20 cellular contexts compared by ENCODE assay signal in the genomic region with DNA sequence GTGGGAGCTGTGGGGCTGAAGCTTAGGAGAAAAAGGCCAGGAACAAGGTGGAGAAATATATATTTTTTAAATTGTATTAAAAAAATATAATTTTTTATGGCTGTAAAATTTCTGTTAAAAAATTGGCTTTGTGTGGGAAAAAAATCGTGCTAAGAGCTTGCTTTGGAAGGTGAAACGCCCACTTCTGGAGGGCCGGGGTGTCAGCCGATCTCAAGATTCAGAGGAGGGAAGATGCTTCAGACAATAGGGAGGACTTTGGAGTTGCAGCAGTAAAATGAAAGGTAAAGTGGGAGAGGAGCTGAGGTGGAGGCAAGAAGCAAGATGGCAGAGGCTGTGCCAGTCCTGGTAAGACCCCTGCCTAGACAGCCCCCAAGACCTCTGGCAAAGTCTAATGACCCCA.
"Had no signal": no experiment of that assay in that cellular context is flagged by ENCODE, and none has a peak within 500 bp of the region (broad histone marks: within the 10 kb centered on the region; RNA-seq: fewer than 3 reads in every experiment).

No MANE protein-coding gene starts in this region.

- H3K4me3 ChIP-seq: MG63 had no signal

- H3K9me3 ChIP-seq: SK-N-SH had no signal

- DNase-seq: Karpas-422, KG1, MG63, NCI-H1092, NCI-H1105 treated with DMSO at 0.1 percent for 48 hours, NCI-H1417 treated with DMSO at 0.1 percent for 48 hours, NCI-H146, NCI-H1694 treated with DMSO at 0.1 percent for 48 hours, NCI-H1930, NCI-H2081, NCI-H2107, NCI-H2227 treated with DMSO at 0.1 percent for 48 hours, NCI-H510A, NCI-H69, NCI-H774, Right ventricle myocardium superior, RPMI8226, SIG-M5, SK-N-SH had no signal

- H3K9ac ChIP-seq: SK-N-SH had no signal

- FAIRE-seq: RCC 7860 had no signal

- H3K36me3 ChIP-seq: MG63 had no signal

- H3K4me2 ChIP-seq: SK-N-SH had no signal

- H3K27me3 ChIP-seq: MG63 had no signal
